ENCODE assay signal across 21 cellular contexts in the genomic region with DNA sequence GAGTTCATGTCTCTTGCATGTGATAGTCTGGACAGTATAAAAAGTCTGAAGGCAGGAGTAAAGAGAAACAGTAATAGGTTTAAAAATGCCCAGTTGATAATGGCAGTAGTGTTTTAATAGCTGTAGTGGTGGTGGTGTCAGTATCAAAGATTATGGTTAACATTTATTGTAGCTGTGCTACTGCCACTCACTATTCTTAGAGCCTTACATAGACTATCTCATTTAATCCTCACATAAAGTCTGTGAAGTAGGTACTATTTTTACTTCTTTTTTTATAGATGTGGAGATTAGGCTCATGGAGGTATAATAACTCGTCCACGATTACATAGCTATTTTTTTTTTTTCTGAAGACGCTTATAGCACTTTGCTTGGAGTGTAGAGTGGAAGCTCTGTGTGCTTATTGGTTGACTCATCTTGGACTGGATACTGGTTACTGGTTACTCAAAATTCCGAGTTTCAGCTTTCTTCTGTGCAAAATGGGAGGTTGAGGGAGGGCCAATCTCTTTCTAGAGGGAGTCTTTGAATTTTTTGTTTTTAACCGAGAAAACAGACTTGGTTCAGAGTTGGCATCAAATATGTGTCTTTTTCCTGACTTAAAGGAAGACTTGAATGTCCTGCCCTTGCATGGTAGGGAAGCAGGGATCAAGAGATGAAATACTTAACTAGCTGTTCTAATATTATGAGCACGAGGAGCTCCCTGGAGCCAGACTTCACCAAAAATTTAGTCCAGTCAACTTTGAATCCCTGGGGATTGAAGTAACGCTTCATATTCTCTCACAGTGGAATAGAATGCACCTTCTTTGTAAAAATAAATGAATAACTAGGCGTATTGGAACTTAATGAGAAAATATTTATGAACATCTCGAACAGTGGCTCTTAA. TPM values are rescaled to one million over a fixed set of nuclear protein-coding genes. Genes with fewer than 3 reads are reported as not detected.
DNase-seq lines count a peak whose midpoint lies in the region; ATAC-seq and TF ChIP-seq lines count a peak whose summit lies in the region.
"Had no signal": no experiment of that assay in that cellular context is flagged by ENCODE, and none has a peak within 500 bp of the region (broad histone marks: within the 10 kb centered on the region; RNA-seq: fewer than 3 reads in every experiment).

No MANE protein-coding gene starts in this region.

- TF ChIP-seq CTCF in CD8-positive, alpha-beta T cell (IDR thresholded peaks at IDR 0.05), result no peak
- TF ChIP-seq CTCF in brain (conservative IDR thresholded peaks at IDR 0.05) (no peak), neural crest cell (conservative IDR thresholded peaks at IDR 0.05) (no peak)

- H3K4me1 ChIP-seq in ACC112 (ENCODE audit: control insufficient read depth, insufficient read depth, low read length, unreplicated experiment), result peaks cover 35% of the 10 kb centered on the region
- peaks cover 6% of the 10 kb centered on the region for H3K4me1 ChIP-seq in CD8-positive, alpha-beta T cell (ENCODE audit: insufficient read depth, low read length)

- DNase-seq in CD8-positive, alpha-beta T cell, result no peak
- DNase-seq in neural crest cell (ENCODE audit: low read depth, low spot score) (no peak), NCI-H2227 treated with DMSO at 0.1 percent for 48 hours (lab: John Stamatoyannopoulos, UW) (no peak)
- DNase-seq in natural killer cell treated with Interleukin-12 subunit alpha and Interleukin-12 subunit beta and Interleukin-15 and Interleukin-18, amount 100 ng/mL, for 72 hours (ENCODE audit: low spot score), result no peak
- DNase-seq: ACHN; CD4-positive, alpha-beta memory T cell; GOT3; IMR-90; NCI-H1105; NCI-H146; NCI-H2029; NCI-H345; NCI-H524; NCI-H82; Peyer's patch had no signal

- CTCF ChIA-PET in CD8-positive, alpha-beta T cell (lab: Charles Lee), result interaction anchor here (1.0 to 2.9 kb wide), 7 partner anchors 7 to 276 kb away, joined by 3 to 13 read pairs (median 4); no protein-coding TSS in a partner anchor

- intact Hi-C loops in CD8-positive, alpha-beta T cell (cut with DNase I, micrococcal nuclease), result no loop called here

- no peaks in the 10 kb centered on the region for H3K27me3 Mint-ChIP-seq in CD8-positive, alpha-beta T cell (ENCODE audit: low read depth)
- H3K27me3 Mint-ChIP-seq in brain, result no peaks in the 10 kb centered on the region
- H3K27me3 Mint-ChIP-seq in neural crest cell (ENCODE audit: low read depth), result no peaks in the 10 kb centered on the region
- no peaks in the 10 kb centered on the region for H3K27me3 Mint-ChIP-seq in natural killer cell treated with Interleukin-12 subunit alpha and Interleukin-12 subunit beta and Interleukin-15 and Interleukin-18, amount 100 ng/mL, for 72 hours
- H3K27me3 Mint-ChIP-seq: CD4-positive, alpha-beta memory T cell had no signal

- H3K9me3 ChIP-seq in CD8-positive, alpha-beta T cell (ENCODE audit: low read length), result no peaks in the 10 kb centered on the region
- H3K9me3 ChIP-seq: Peyer's patch had no signal

- H3K36me3 Mint-ChIP-seq in CD8-positive, alpha-beta T cell, result peaks cover 2% of the 10 kb centered on the region
- peaks cover 39% of the 10 kb centered on the region for H3K36me3 Mint-ChIP-seq in brain
- no peaks in the 10 kb centered on the region for H3K36me3 Mint-ChIP-seq in neural crest cell (ENCODE audit: low read depth)
- H3K36me3 Mint-ChIP-seq in natural killer cell treated with Interleukin-12 subunit alpha and Interleukin-12 subunit beta and Interleukin-15 and Interleukin-18, amount 100 ng/mL, for 72 hours, result peaks cover 8% of the 10 kb centered on the region
- H3K36me3 Mint-ChIP-seq: CD4-positive, alpha-beta memory T cell had no signal

- H3K27ac ChIP-seq in ACC112 (ENCODE audit: low read depth, low read length), result peak overlapping the region; percentile 26
- no peak overlapping the region for H3K27ac ChIP-seq in CD8-positive, alpha-beta T cell (ENCODE audit: low read depth, low read length)
- H3K27ac ChIP-seq: BLaER1 treated with 17β-estradiol and CSF1 and Interleukin-3, amounts not matched to agents 10 nM and 100 nM; Peyer's patch had no signal

- no peak overlapping the region for H3K4me3 Mint-ChIP-seq in CD8-positive, alpha-beta T cell
- H3K4me3 Mint-ChIP-seq in brain (peak overlapping the region in 1 of 5 experiments; percentile 49), neural crest cell (no peak overlapping the region)
- no peak overlapping the region for H3K4me3 Mint-ChIP-seq in natural killer cell treated with Interleukin-12 subunit alpha and Interleukin-12 subunit beta and Interleukin-15 and Interleukin-18, amount 100 ng/mL, for 72 hours
- H3K4me3 Mint-ChIP-seq: CD4-positive, alpha-beta memory T cell had no signal

- no peaks in the 10 kb centered on the region for H3K27me3 ChIP-seq in ACC112 (ENCODE audit: insufficient read depth, low read length)
- H3K27me3 ChIP-seq in CD8-positive, alpha-beta T cell (ENCODE audit: insufficient read depth, low read length), result no peaks in the 10 kb centered on the region
- H3K27me3 ChIP-seq: BLaER1 treated with 17β-estradiol and CSF1 and Interleukin-3, amounts not matched to agents 10 nM and 100 nM; Peyer's patch had no signal

- peak overlapping the region; percentile 20 for H3K27ac Mint-ChIP-seq in CD8-positive, alpha-beta T cell
- peak overlapping the region in 4 of 5 experiments; percentile 2 to 76 (median 25) for H3K27ac Mint-ChIP-seq in brain
- peak overlapping the region; percentile 50 for H3K27ac Mint-ChIP-seq in neural crest cell (ENCODE audit: unreplicated experiment)
- no peak overlapping the region for H3K27ac Mint-ChIP-seq in natural killer cell treated with Interleukin-12 subunit alpha and Interleukin-12 subunit beta and Interleukin-15 and Interleukin-18, amount 100 ng/mL, for 72 hours

- peaks cover 59% of the 10 kb centered on the region for H3K4me1 Mint-ChIP-seq in CD8-positive, alpha-beta T cell (ENCODE audit: low read depth)
- peaks cover 44% of the 10 kb centered on the region for H3K4me1 Mint-ChIP-seq in brain
- H3K4me1 Mint-ChIP-seq in neural crest cell, result peaks cover 12% of the 10 kb centered on the region
- peaks cover 14 to 18% of the 10 kb centered on the region in 2 donors for H3K4me1 Mint-ChIP-seq in natural killer cell treated with Interleukin-12 subunit alpha and Interleukin-12 subunit beta and Interleukin-15 and Interleukin-18, amount 100 ng/mL, for 72 hours (ENCODE audit: low read depth in 2 of 2)

- peaks cover 63% of the 10 kb centered on the region for H3K79me2 ChIP-seq in ACC112 (ENCODE audit: control insufficient read depth, insufficient read depth, low read length, unreplicated experiment)

- POLR2A ChIA-PET in CD8-positive, alpha-beta T cell (lab: Charles Lee), result interaction anchor here (0.8 to 1.4 kb wide), 2 partner anchors 12 to 28 kb away, joined by 3 to 4 read pairs; partner anchors contain the start of gene CERS6

- ATAC-seq in CD8-positive, alpha-beta T cell, result no peak
- ATAC-seq in GM21576 (IDR thresholded peaks at IDR 0.05; ENCODE audit: unreplicated experiment) (no peak), HG03342 (IDR thresholded peaks at IDR 0.05; ENCODE audit: unreplicated experiment) (no peak)
- ATAC-seq in natural killer cell treated with Interleukin-12 subunit alpha and Interleukin-12 subunit beta and Interleukin-15 and Interleukin-18, amount 100 ng/mL, for 72 hours, result no peak
- ATAC-seq: HCT116 had no signal

- no peak overlapping the region for H3K4me3 ChIP-seq in ACC112 (ENCODE audit: low read depth, low read length)
- H3K4me3 ChIP-seq in CD8-positive, alpha-beta T cell (ENCODE audit: low read depth, low read length), result no peak overlapping the region
- H3K4me3 ChIP-seq: BLaER1 treated with 17β-estradiol and CSF1 and Interleukin-3, amounts not matched to agents 10 nM and 100 nM; Peyer's patch had no signal

- H2AFZ ChIP-seq in ACC112 (ENCODE audit: low read length, unreplicated experiment), result no peak overlapping the region

- peaks cover 7% of the 10 kb centered on the region for H3K9me3 Mint-ChIP-seq in CD8-positive, alpha-beta T cell
- H3K9me3 Mint-ChIP-seq in brain, result peaks cover 2 to 34% (median 16%) of the 10 kb centered on the region in 5 experiments
- peaks cover 3% of the 10 kb centered on the region for H3K9me3 Mint-ChIP-seq in neural crest cell
- H3K9me3 Mint-ChIP-seq in natural killer cell treated with Interleukin-12 subunit alpha and Interleukin-12 subunit beta and Interleukin-15 and Interleukin-18, amount 100 ng/mL, for 72 hours, result no peaks in the 10 kb centered on the region

- peaks cover 10% of the 10 kb centered on the region; the same call in 1 of the 2 replicates for H3K36me3 ChIP-seq in ACC112 (ENCODE audit: insufficient read depth, low read length)
- H3K36me3 ChIP-seq in CD8-positive, alpha-beta T cell (ENCODE audit: insufficient read depth, low read length), result no peaks in the 10 kb centered on the region
- H3K36me3 ChIP-seq: Peyer's patch had no signal

RNA-seq across cellular contexts. Expression of gene CERS6, which starts 27.1 kb away (rescaled TPM):
- 10 to 100 TPM; 17.9 to 18.5 TPM for total RNA-seq in CD8-positive, alpha-beta T cell
- polyA plus RNA-seq in brain (ENCODE audit: insufficient read depth, low read depth, low replicate concordance), result 23.6 TPM
- total RNA-seq in neural crest cell, result 27.2 and 27.4 TPM in 2 replicates
- total RNA-seq in natural killer cell treated with Interleukin-12 subunit alpha and Interleukin-12 subunit beta and Interleukin-15 and Interleukin-18, amount 100 ng/mL, for 72 hours, result 10 to 100 TPM; 17.8 to 19.5 TPM

Comparison
In these comparisons a context has a peak if more than half of its experiments do, and no peak if none do; other contexts are left out.
1. H3K27ac Mint-ChIP-seq: peak in CD8-positive, alpha-beta T cell (single experiment), brain (4 of 5) and neural crest cell (single experiment); none in natural killer cell treated with Interleukin-12 subunit alpha and Interleukin-12 subunit beta and Interleukin-15 and Interleukin-18, amount 100 ng/mL, for 72 hours (0 of 2).